Comparison of ENCODE assay signal across 6 cellular contexts in genomic region chr5:6353602-6354001, GRCh38.
"Had no signal": no experiment of that assay in that cellular context is flagged by ENCODE, and none has a peak within 500 bp of the region (broad histone marks: within the 10 kb centered on the region; RNA-seq: fewer than 3 reads in every experiment).

No MANE protein-coding gene starts in this region.

- ATAC-seq: GM23338, HepG2 had no signal

- H3K4me2 ChIP-seq: GM23338 had no signal

- H3K4me3 Mint-ChIP-seq: GM23338, H9, IgD-negative memory B cell had no signal

- H3K27me3 Mint-ChIP-seq: IgD-negative memory B cell had no signal

- H3K4me1 Mint-ChIP-seq: GM23338 had no signal

- H3K9me3 Mint-ChIP-seq: GM23338, H9, IgD-negative memory B cell had no signal

- H3K27ac ChIP-seq: HL-60 had no signal

- H3K27ac Mint-ChIP-seq: GM23338, H9, IgD-negative memory B cell had no signal

- H3K4me3 ChIP-seq: GM23338 had no signal

- DNase-seq: H9, HCEC 1CT had no signal
